In genomic region chr2:176156959-176157498, GRCh38 we compare ENCODE assay signal across 12 cellular contexts. TPM values are rescaled to one million over a fixed set of nuclear protein-coding genes. Genes with fewer than 3 reads are reported as not detected.
DNase-seq lines count a peak whose midpoint lies in the region; ATAC-seq and TF ChIP-seq lines count a peak whose summit lies in the region.
"Had no signal": no experiment of that assay in that cellular context is flagged by ENCODE, and none has a peak within 500 bp of the region (broad histone marks: within the 10 kb centered on the region; RNA-seq: fewer than 3 reads in every experiment).

HOXD3 (plus strand) TSS chr2:176157307; CDS start chr2:176169115, 11,808 bp downstream.

- TF ChIP-seq EP300 in sigmoid colon (IDR thresholded peaks at IDR 0.05): no peak

- peaks cover 0 to 42% (median 33%) of the 10 kb centered on the region in 4 donors for H3K4me1 ChIP-seq in sigmoid colon

- DNase-seq in NCI-H1105 (lab: John Stamatoyannopoulos, UW) (peak; percentile 23), NCI-H1105 treated with DMSO at 0.1 percent for 48 hours (lab: John Stamatoyannopoulos, UW) (no peak), NCI-H69 (lab: John Stamatoyannopoulos, UW) (peak; percentile 65), sigmoid colon (no peak)
- no peak for DNase-seq in stimulated activated CD4-positive, alpha-beta T cell treated with anti-CD3 and anti-CD28 coated beads, Interleukin-4, amount 100 ng/mL, for 4 hours
- DNase-seq: 8988T; activated effector memory CD4-positive, alpha-beta T cell treated with Interleukin-2 at 50 U/mL for 16 hours; NCI-H187 treated with DMSO at 0.1 percent for 48 hours had no signal

- peaks cover 0 to 9% (median 0%) of the 10 kb centered on the region in 4 donors for H3K36me3 ChIP-seq in sigmoid colon

- in situ Hi-C loops in endometrial microvascular endothelial cells (cut with HindIII; ENCODE audit: inconsistent ontology term, low pct_unique_long_range_greater_than_20kb, low sequenced_read_pairs): no loop called here

- H3K4me3 ChIP-seq in sigmoid colon: peak within 1 kb of the TSS; percentile 19 to 32 (median 24)

- H3K27me3 ChIP-seq in sigmoid colon: peaks cover 55 to 99% (median 87%) of the 10 kb centered on the region in 3 donors

- 11 to 13% methylated on average over 44 of the region's 44 CpGs for WGBS in sigmoid colon, 2 donors

- TF ChIP-seq POLR2A in sigmoid colon (IDR thresholded peaks at IDR 0.05): no peak

- no peak for TF ChIP-seq CTCF in sigmoid colon (IDR thresholded peaks at IDR 0.05)

- H3K9me3 ChIP-seq in sigmoid colon: no peaks in the 10 kb centered on the region

- no peak within 1 kb of the TSS for H3K27ac ChIP-seq in sigmoid colon

- intact Hi-C loops in sigmoid colon (cut with DNase I): no loop called here

- no peak for ATAC-seq in GM19035 (IDR thresholded peaks at IDR 0.05; ENCODE audit: unreplicated experiment)
- ATAC-seq in HG02798 (IDR thresholded peaks at IDR 0.05; ENCODE audit: poor library complexity, unreplicated experiment): no peak
- ATAC-seq: esophagus mucosa had no signal

RNA-seq across cellular contexts. Expression of gene HOXD3, which starts in this region (rescaled TPM):
- 21.4 TPM for total RNA-seq in endometrial microvascular endothelial cells (ENCODE audit: inconsistent ontology term)
- 1 to 10 TPM in 3 of 4 donors, under 1 TPM in 1; 0.68 to 4.6 (median 4.1) TPM for total RNA-seq in sigmoid colon
- polyA plus RNA-seq in sigmoid colon: 1 to 10 TPM in 1 of 3 donors, under 1 TPM in 2; 0.60 to 1.4 (median 0.92) TPM

Comparison
In these comparisons a context has a peak if more than half of its experiments do, and no peak if none do; other contexts are left out.
1. DNase-seq: peak in NCI-H1105 (single experiment) and NCI-H69 (single experiment); none in NCI-H1105 treated with DMSO at 0.1 percent for 48 hours (single experiment), sigmoid colon (single experiment) and stimulated activated CD4-positive, alpha-beta T cell treated with anti-CD3 and anti-CD28 coated beads, Interleukin-4, amount 100 ng/mL, for 4 hours (0 of 2).